1 cellular context compared by ENCODE assay signal in the genomic region with DNA sequence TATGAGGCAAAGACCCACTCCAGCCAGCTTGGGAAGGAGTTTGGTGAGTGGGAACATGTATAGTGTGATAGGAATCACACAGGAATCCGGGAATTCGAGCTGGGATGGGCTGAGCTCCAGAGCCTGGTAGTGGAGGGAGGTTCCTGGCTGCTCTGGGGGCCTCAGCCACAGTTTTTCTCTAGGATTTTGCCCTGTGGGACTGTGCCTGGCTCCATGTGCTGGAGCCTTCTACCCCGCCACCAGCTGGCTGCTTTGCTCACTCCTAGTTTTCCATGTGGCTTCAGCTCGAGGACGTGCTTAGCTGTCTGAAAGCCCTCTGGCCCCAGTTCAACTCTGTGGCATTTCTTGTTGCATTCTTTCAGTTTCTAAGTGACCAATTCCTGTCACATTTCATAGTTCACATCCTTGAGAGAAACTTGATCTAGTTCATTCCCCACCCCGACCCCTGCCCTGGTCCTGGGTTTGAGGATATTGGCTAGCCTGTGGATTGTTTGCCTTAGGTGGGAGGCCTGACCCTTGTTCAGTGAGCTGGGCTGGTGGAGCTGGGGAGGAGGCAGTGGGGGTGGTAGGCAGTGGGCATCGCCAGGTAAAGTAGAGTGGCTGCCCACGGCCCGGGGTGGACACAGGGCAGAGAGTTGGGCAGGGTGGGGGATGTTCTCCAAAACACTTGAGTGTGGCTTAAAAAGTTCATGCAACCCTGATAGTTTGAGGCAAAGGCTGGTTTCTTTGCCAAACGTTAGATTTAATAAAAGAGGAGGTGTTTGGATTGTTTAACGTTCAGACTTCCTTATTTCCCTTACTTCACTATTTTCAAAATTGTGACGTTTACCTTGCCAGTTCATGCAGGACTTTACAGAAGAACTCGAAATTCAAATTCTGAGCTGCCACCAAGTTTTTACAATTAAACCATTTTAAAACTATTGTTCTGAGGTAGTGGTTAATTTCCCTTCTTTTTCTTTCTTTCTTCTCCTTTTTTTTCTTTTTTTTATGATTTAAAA.
A peak's percentile ranks its signal among the peaks of the same experiment; 100 is the strongest.
TF ChIP-seq lines count a peak whose summit lies in the region.

No MANE protein-coding gene starts in this region.

TF ChIP-seq in HEK293, 187 proteins besides CTCF, POLR2A, EP300 and RAD21 (continued from another document):
- TF ChIP-seq, protein P1, sequence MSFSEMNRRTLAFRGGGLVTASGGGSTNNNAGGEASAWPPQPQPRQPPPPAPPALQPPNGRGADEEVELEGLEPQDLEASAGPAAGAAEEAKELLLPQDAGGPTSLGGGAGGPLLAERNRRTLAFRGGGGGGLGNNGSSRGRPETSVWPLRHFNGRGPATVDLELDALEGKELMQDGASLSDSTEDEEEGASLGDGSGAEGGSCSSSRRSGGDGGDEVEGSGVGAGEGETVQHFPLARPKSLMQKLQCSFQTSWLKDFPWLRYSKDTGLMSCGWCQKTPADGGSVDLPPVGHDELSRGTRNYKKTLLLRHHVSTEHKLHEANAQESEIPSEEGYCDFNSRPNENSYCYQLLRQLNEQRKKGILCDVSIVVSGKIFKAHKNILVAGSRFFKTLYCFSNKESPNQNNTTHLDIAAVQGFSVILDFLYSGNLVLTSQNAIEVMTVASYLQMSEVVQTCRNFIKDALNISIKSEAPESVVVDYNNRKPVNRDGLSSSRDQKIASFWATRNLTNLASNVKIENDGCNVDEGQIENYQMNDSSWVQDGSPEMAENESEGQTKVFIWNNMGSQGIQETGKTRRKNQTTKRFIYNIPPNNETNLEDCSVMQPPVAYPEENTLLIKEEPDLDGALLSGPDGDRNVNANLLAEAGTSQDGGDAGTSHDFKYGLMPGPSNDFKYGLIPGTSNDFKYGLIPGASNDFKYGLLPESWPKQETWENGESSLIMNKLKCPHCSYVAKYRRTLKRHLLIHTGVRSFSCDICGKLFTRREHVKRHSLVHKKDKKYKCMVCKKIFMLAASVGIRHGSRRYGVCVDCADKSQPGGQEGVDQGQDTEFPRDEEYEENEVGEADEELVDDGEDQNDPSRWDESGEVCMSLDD (tag by site-specific recombination; IDR thresholded peaks at IDR 0.05), result no peak
- TF ChIP-seq ZNF585B (tag by site-specific recombination; IDR thresholded peaks at IDR 0.05) (no peak), YY1 (tag by site-specific recombination; IDR thresholded peaks at IDR 0.05) (no peak), ZNF302 (tag by site-specific recombination; IDR thresholded peaks at IDR 0.05; ENCODE audit: low read depth) (no peak), ZBTB8A (tag by site-specific recombination; IDR thresholded peaks at IDR 0.05) (no peak), ZBTB20 (tag by site-specific recombination; IDR thresholded peaks at IDR 0.05) (peak; percentile 64), GFI1B (tag by site-specific recombination; IDR thresholded peaks at IDR 0.05) (no peak), ZNF10 (tag by site-specific recombination; IDR thresholded peaks at IDR 0.05) (no peak), ZFHX2 (tag by site-specific recombination; conservative IDR thresholded peaks at IDR 0.05) (peak; percentile 86), ZNF404 (tag by site-specific recombination; IDR thresholded peaks at IDR 0.05) (no peak), ZFP41 (tag by site-specific recombination; IDR thresholded peaks at IDR 0.05; ENCODE audit: borderline replicate concordance) (no peak), ZSCAN30 (tag by site-specific recombination; IDR thresholded peaks at IDR 0.05) (no peak), ZNF621 (tag by site-specific recombination; IDR thresholded peaks at IDR 0.05) (no peak), SETDB1 (IDR thresholded peaks at IDR 0.05; ENCODE audit: insufficient read length, low read length) (no peak), PRDM1 (tag by site-specific recombination; IDR thresholded peaks at IDR 0.05) (no peak), ZNF677 (tag by site-specific recombination; IDR thresholded peaks at IDR 0.05) (no peak), GLIS1 (tag by site-specific recombination; IDR thresholded peaks at IDR 0.05) (no peak), IKZF3 (tag by site-specific recombination; IDR thresholded peaks at IDR 0.05) (0 out of 2 replicates have a peak, but pooled peaks have one; percentile 36), ZNF175 (tag by site-specific recombination; IDR thresholded peaks at IDR 0.05) (no peak), EGR2 (tag by site-specific recombination; IDR thresholded peaks at IDR 0.05; ENCODE audit: low read depth) (peak; percentile 93), ZNF571 (tag by site-specific recombination; IDR thresholded peaks at IDR 0.05) (no peak), ZNF341 (tag by site-specific recombination; IDR thresholded peaks at IDR 0.05; ENCODE audit: low read depth) (no peak), BCL11B (tag by site-specific recombination; IDR thresholded peaks at IDR 0.05; ENCODE audit: low read depth) (no peak), ZNF768 (tag by site-specific recombination; IDR thresholded peaks at IDR 0.05) (no peak), ZNF354C (tag by site-specific recombination; IDR thresholded peaks at IDR 0.05; ENCODE audit: borderline replicate concordance, low read depth) (no peak), ZNF777 (tag by site-specific recombination; IDR thresholded peaks at IDR 0.05; ENCODE audit: borderline replicate concordance) (no peak), ZNF366 (tag by site-specific recombination; conservative IDR thresholded peaks at IDR 0.05) (no peak), KLF16 (tag by site-specific recombination; IDR thresholded peaks at IDR 0.05) (no peak), ZNF600 (tag by site-specific recombination; IDR thresholded peaks at IDR 0.05) (peak; percentile 82), ZNF660 (tag by site-specific recombination; IDR thresholded peaks at IDR 0.05) (no peak), ZNF529 (tag by site-specific recombination; IDR thresholded peaks at IDR 0.05; ENCODE audit: insufficient replicate concordance) (no peak), ZNF785 (tag by site-specific recombination; IDR thresholded peaks at IDR 0.05) (no peak), ZNF830 (tag by site-specific recombination; IDR thresholded peaks at IDR 0.05; ENCODE audit: low read depth) (no peak)
- TF ChIP-seq, protein P2, sequence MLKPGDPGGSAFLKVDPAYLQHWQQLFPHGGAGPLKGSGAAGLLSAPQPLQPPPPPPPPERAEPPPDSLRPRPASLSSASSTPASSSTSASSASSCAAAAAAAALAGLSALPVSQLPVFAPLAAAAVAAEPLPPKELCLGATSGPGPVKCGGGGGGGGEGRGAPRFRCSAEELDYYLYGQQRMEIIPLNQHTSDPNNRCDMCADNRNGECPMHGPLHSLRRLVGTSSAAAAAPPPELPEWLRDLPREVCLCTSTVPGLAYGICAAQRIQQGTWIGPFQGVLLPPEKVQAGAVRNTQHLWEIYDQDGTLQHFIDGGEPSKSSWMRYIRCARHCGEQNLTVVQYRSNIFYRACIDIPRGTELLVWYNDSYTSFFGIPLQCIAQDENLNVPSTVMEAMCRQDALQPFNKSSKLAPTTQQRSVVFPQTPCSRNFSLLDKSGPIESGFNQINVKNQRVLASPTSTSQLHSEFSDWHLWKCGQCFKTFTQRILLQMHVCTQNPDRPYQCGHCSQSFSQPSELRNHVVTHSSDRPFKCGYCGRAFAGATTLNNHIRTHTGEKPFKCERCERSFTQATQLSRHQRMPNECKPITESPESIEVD (tag by site-specific recombination; IDR thresholded peaks at IDR 0.05), result no peak
- TF ChIP-seq, protein P3, sequence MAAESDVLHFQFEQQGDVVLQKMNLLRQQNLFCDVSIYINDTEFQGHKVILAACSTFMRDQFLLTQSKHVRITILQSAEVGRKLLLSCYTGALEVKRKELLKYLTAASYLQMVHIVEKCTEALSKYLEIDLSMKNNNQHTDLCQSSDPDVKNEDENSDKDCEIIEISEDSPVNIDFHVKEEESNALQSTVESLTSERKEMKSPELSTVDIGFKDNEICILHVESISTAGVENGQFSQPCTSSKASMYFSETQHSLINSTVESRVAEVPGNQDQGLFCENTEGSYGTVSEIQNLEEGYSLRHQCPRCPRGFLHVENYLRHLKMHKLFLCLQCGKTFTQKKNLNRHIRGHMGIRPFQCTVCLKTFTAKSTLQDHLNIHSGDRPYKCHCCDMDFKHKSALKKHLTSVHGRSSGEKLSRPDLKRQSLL (tag by site-specific recombination; IDR thresholded peaks at IDR 0.05), result peak; percentile 89
- TF ChIP-seq, protein P4, sequence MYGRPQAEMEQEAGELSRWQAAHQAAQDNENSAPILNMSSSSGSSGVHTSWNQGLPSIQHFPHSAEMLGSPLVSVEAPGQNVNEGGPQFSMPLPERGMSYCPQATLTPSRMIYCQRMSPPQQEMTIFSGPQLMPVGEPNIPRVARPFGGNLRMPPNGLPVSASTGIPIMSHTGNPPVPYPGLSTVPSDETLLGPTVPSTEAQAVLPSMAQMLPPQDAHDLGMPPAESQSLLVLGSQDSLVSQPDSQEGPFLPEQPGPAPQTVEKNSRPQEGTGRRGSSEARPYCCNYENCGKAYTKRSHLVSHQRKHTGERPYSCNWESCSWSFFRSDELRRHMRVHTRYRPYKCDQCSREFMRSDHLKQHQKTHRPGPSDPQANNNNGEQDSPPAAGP (tag by site-specific recombination; IDR thresholded peaks at IDR 0.05), result no peak
TF ChIP-seq in HEK293: peak in this region for 8.
